Comparison of ENCODE assay signal across 8 cellular contexts in genomic region chr7:43071604-43072003, GRCh38. TPM values are rescaled to one million over a fixed set of nuclear protein-coding genes. Genes with fewer than 3 reads are reported as not detected.
DNase-seq lines count a peak whose midpoint lies in the region; ATAC-seq and TF ChIP-seq lines count a peak whose summit lies in the region.
"Had no signal": no experiment of that assay in that cellular context is flagged by ENCODE, and none has a peak within 500 bp of the region (broad histone marks: within the 10 kb centered on the region; RNA-seq: fewer than 3 reads in every experiment).

No MANE protein-coding gene starts in this region.

- peaks cover 5% of the 10 kb centered on the region for H3K27me3 Mint-ChIP-seq in neural crest cell (ENCODE audit: low read depth)

- H3K4me3 ChIP-seq in GM06990 (replicated peaks; ENCODE audit: low read depth, low read length) (no peak overlapping the region), astrocyte of the spinal cord (ENCODE audit: low read depth, low read length) (no peak overlapping the region)
- H3K4me3 ChIP-seq: colonic mucosa had no signal

- TF ChIP-seq CTCF in GM06990 (IDR thresholded peaks at IDR 0.05; ENCODE audit: insufficient read depth, low read length, poor library complexity, severe bottlenecking) (peak; percentile 69), astrocyte of the spinal cord (IDR thresholded peaks at IDR 0.05; ENCODE audit: low read depth, low read length) (peak; percentile 47), neural crest cell (conservative IDR thresholded peaks at IDR 0.05) (peak; percentile 59)

- DNase-seq in GM06990 (ENCODE audit: extremely low read depth, insufficient read length), result no peak
- peak; percentile 7 for DNase-seq in KBM-7
- DNase-seq in astrocyte of the spinal cord (ENCODE audit: low read depth, low spot score), result no peak
- peak; percentile 27 for DNase-seq in neural crest cell (ENCODE audit: low read depth, low spot score)
- no peak for DNase-seq in GDM1 (lab: John Stamatoyannopoulos, UW)
- DNase-seq: colonic mucosa had no signal

- H3K27ac Mint-ChIP-seq in neural crest cell (ENCODE audit: unreplicated experiment), result no peak overlapping the region

- in situ Hi-C loops in KBM-7 (cut with MboI; ENCODE audit: low pct_unique_long_range_greater_than_20kb, low sequenced_read_pairs) (no loop called here), astrocyte of the spinal cord (cut with HindIII; ENCODE audit: low sequenced_read_pairs) (no loop called here)

- H3K27me3 ChIP-seq in GM06990 (replicated peaks; ENCODE audit: control insufficient read depth, insufficient read depth, low read length), result no peaks in the 10 kb centered on the region
- H3K27me3 ChIP-seq: colonic mucosa had no signal

- no peaks in the 10 kb centered on the region for H3K4me1 Mint-ChIP-seq in neural crest cell

- no peak overlapping the region for H3K4me3 Mint-ChIP-seq in neural crest cell

- H3K9me3 Mint-ChIP-seq in neural crest cell, result no peaks in the 10 kb centered on the region

- H3K36me3 ChIP-seq in GM06990 (ENCODE audit: control insufficient read depth, insufficient read depth, low read length), result no peaks in the 10 kb centered on the region
- H3K36me3 ChIP-seq: colonic mucosa had no signal

- no peaks in the 10 kb centered on the region for H3K36me3 Mint-ChIP-seq in neural crest cell (ENCODE audit: low read depth)

- no peak for ATAC-seq in HG02642 (IDR thresholded peaks at IDR 0.05; ENCODE audit: poor library complexity, unreplicated experiment)
- ATAC-seq in GM18517 (IDR thresholded peaks at IDR 0.05; ENCODE audit: unreplicated experiment), result no peak

RNA-seq across cellular contexts. Expression of gene HECW1, which starts 40.8 kb away (rescaled TPM):
- total RNA-seq in neural crest cell, result 2.8 and 3.6 TPM in 2 replicates

Comparison
In these comparisons a context has a peak if more than half of its experiments do, and no peak if none do; other contexts are left out.
1. DNase-seq: peak in KBM-7 (single experiment) and neural crest cell (single experiment); none in GM06990 (single experiment), astrocyte of the spinal cord (single experiment) and GDM1 (single experiment).
2. Peak in every context shown above with its lines, with median percentiles within 50 percentile points of each other: CTCF ChIP-seq.